Comparison of ENCODE assay signal across 19 cellular contexts in the genomic region with DNA sequence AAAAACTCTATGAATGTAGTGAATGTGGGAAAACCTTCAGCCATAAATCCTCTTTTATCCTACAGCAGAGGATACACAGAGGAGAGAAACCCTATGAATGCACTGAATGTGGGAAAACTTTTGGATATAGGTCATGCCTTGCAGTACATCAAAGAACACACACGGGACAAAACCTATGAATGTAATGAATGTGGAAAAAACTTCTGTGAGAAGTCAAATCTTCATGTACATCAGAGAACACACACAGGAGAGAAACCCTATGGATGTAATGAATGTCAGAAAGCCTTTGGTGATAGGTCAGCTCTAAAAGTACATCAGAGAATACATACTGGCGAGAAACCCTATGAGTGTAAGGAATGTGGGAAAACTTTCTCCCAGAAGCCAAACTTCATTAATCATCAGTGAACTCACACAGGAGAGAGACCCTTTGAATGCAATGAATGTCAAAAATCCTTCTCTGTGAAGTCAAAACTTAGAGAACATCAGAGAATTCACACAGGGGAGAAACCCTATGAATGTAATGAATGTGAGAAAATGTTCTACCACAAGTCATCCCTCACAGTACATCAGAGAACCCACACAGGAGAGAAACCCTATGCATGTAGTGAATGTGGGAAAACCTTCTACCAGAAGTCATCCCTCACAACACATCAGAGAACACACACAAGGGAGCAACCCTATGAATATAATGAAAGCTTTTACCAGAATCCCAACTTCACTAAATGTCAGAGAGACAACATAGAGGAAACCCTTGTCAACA. TPM values are rescaled to one million over a fixed set of nuclear protein-coding genes. Genes with fewer than 3 reads are reported as not detected.
DNase-seq lines count a peak whose midpoint lies in the region; ATAC-seq, FAIRE-seq and TF ChIP-seq lines count a peak whose summit lies in the region.
"Had no signal": no experiment of that assay in that cellular context is flagged by ENCODE, and none has a peak within 500 bp of the region (broad histone marks: within the 10 kb centered on the region; RNA-seq: fewer than 3 reads in every experiment).

No MANE protein-coding gene starts in this region.

- H3K27ac Mint-ChIP-seq in astrocyte (ENCODE audit: unreplicated experiment) (no peak overlapping the region), endothelial cell (ENCODE audit: unreplicated experiment) (no peak overlapping the region)
- H3K27ac Mint-ChIP-seq: CD4-positive, CD25-positive, alpha-beta regulatory T cell; CD8-positive, alpha-beta memory T cell; H9 had no signal

- H3K9me2 ChIP-seq in Karpas-422 (replicated peaks; ENCODE audit: insufficient read depth, low read length) = no peaks in the 10 kb centered on the region

- intact Hi-C loops in psoas muscle (cut with DNase I) = no loop called here

- no peaks in the 10 kb centered on the region for H4K20me1 ChIP-seq in Karpas-422 (ENCODE audit: insufficient read depth, low read depth, low read length)
- H4K20me1 ChIP-seq in astrocyte (ENCODE audit: insufficient read depth, low read length) = no peaks in the 10 kb centered on the region

- peaks cover 10% of the 10 kb centered on the region; the same call in 1 of the 2 replicates for H3K36me3 ChIP-seq in Karpas-422 (ENCODE audit: insufficient read depth, low read length)
- no peaks in the 10 kb centered on the region for H3K36me3 ChIP-seq in astrocyte (ENCODE audit: insufficient read depth, low read length)
- peaks cover 0 to 3% of the 10 kb centered on the region in 2 donors for H3K36me3 ChIP-seq in psoas muscle (ENCODE audit: insufficient read depth in 1 of 2, low read depth in 1 of 2)
- H3K36me3 ChIP-seq: BE2C had no signal

- in situ Hi-C loops in Caki2 (cut with HindIII; ENCODE audit: low pct_unique_long_range_greater_than_20kb, low sequenced_read_pairs) = no loop called here

- no peaks in the 10 kb centered on the region for H3K4me1 Mint-ChIP-seq in astrocyte (ENCODE audit: low read depth, unreplicated experiment)
- no peaks in the 10 kb centered on the region for H3K4me1 Mint-ChIP-seq in endothelial cell (ENCODE audit: unreplicated experiment)
- H3K4me1 Mint-ChIP-seq: CD4-positive, CD25-positive, alpha-beta regulatory T cell; CD8-positive, alpha-beta memory T cell; H9 had no signal

- 92 to 98% (median 96%) methylated on average over 2 of the region's 2 CpGs for WGBS in psoas muscle, 3 donors

- H3K9me3 ChIP-seq in Karpas-422 (ENCODE audit: low read length) (peaks cover 37% of the 10 kb centered on the region), astrocyte (ENCODE audit: insufficient read depth, low read depth, low read length) (peaks cover 30% of the 10 kb centered on the region), psoas muscle (peaks cover 29% of the 10 kb centered on the region)
- H3K9me3 ChIP-seq: BE2C had no signal

- H3K79me2 ChIP-seq in Karpas-422 (ENCODE audit: low read length) = no peaks in the 10 kb centered on the region
- no peaks in the 10 kb centered on the region for H3K79me2 ChIP-seq in astrocyte (ENCODE audit: insufficient read depth, low read length)

- H3K9ac ChIP-seq in Karpas-422 (ENCODE audit: low read length) (no peak overlapping the region), astrocyte (ENCODE audit: low read length) (no peak overlapping the region)
- H3K9ac ChIP-seq: KMS-11 had no signal

- peak; percentile 14 for DNase-seq in Caki2 (ENCODE audit: low read depth)
- DNase-seq in Karpas-422 = peak; percentile 43
- DNase-seq in astrocyte (ENCODE audit: low read depth) = no peak
- no peak for DNase-seq in endothelial cell (ENCODE audit: low spot score)
- no peak for DNase-seq in psoas muscle
- DNase-seq: ACHN; BE2C; C1 segment of cervical spinal cord; CD4-positive, CD25-positive, alpha-beta regulatory T cell; CD8-positive, alpha-beta memory T cell; COR-L47; GDM1; GOT3; H9 had no signal

- H3K27me3 ChIP-seq in Karpas-422 (ENCODE audit: low read length) = no peaks in the 10 kb centered on the region
- no peaks in the 10 kb centered on the region for H3K27me3 ChIP-seq in astrocyte (ENCODE audit: insufficient read depth, low read length)
- H3K27me3 ChIP-seq in psoas muscle (ENCODE audit: insufficient read depth in 3 of 3, low read length in 2 of 3) = no peaks in the 10 kb centered on the region
- H3K27me3 ChIP-seq: BE2C had no signal

- H3K27me3 Mint-ChIP-seq in astrocyte (ENCODE audit: low read depth, unreplicated experiment) (no peaks in the 10 kb centered on the region), endothelial cell (ENCODE audit: unreplicated experiment) (no peaks in the 10 kb centered on the region)
- H3K27me3 Mint-ChIP-seq: CD4-positive, CD25-positive, alpha-beta regulatory T cell; CD8-positive, alpha-beta memory T cell had no signal

- H3K36me3 Mint-ChIP-seq in astrocyte (ENCODE audit: low read depth, unreplicated experiment) (peaks cover 24% of the 10 kb centered on the region), endothelial cell (ENCODE audit: low read depth, unreplicated experiment) (peaks cover 12% of the 10 kb centered on the region)

- TF ChIP-seq CTCF in astrocyte (IDR thresholded peaks at IDR 0.05; ENCODE audit: insufficient read depth, low read depth, low read length) = no peak
- no peak for TF ChIP-seq CTCF in endothelial cell (IDR thresholded peaks at IDR 0.05; ENCODE audit: unreplicated experiment)
- TF ChIP-seq CTCF in psoas muscle (IDR thresholded peaks at IDR 0.05) = no peak

- FAIRE-seq in astrocyte (lab: Jason Lieb, UNC) = peak; percentile 63
- FAIRE-seq: D721Med, GM12892, GM18507 had no signal

- no peak overlapping the region for H3K27ac ChIP-seq in Karpas-422 (ENCODE audit: low read length)
- H3K27ac ChIP-seq in astrocyte (ENCODE audit: low read depth, low read length) = no peak overlapping the region
- H3K27ac ChIP-seq in psoas muscle = no peak overlapping the region
- H3K27ac ChIP-seq: KMS-11 had no signal

- H3K4me3 Mint-ChIP-seq in astrocyte (ENCODE audit: unreplicated experiment) (no peak overlapping the region), endothelial cell (ENCODE audit: unreplicated experiment) (no peak overlapping the region)
- H3K4me3 Mint-ChIP-seq: CD4-positive, CD25-positive, alpha-beta regulatory T cell; CD8-positive, alpha-beta memory T cell; H9 had no signal

- H2AFZ ChIP-seq in Karpas-422 (ENCODE audit: low read length) (no peak overlapping the region), astrocyte (ENCODE audit: low read depth, low read length) (no peak overlapping the region)

- H3K4me2 ChIP-seq in Karpas-422 (ENCODE audit: low read depth, low read length, poor library complexity, severe bottlenecking) = no peak overlapping the region
- no peak overlapping the region for H3K4me2 ChIP-seq in astrocyte (ENCODE audit: low read length)
- H3K4me2 ChIP-seq: KMS-11 had no signal

- H3K4me1 ChIP-seq in Karpas-422 (ENCODE audit: low read length) = no peaks in the 10 kb centered on the region
- H3K4me1 ChIP-seq in astrocyte (ENCODE audit: insufficient read depth, low read length) = no peaks in the 10 kb centered on the region
- H3K4me1 ChIP-seq in psoas muscle = no peaks in the 10 kb centered on the region
- H3K4me1 ChIP-seq: BE2C had no signal

- ATAC-seq in HG02798 (IDR thresholded peaks at IDR 0.05; ENCODE audit: poor library complexity, unreplicated experiment) (no peak), psoas muscle (no peak)

- peaks cover 41% of the 10 kb centered on the region for H3K9me3 Mint-ChIP-seq in astrocyte (ENCODE audit: unreplicated experiment)
- H3K9me3 Mint-ChIP-seq in endothelial cell (ENCODE audit: unreplicated experiment) = peaks cover 12% of the 10 kb centered on the region

- H3K4me3 ChIP-seq in Karpas-422 (ENCODE audit: low read length) (no peak overlapping the region), astrocyte (ENCODE audit: insufficient read depth, low read depth, low read length) (no peak overlapping the region), psoas muscle (no peak overlapping the region)

RNA-seq across cellular contexts. Expression of a gene that starts 45.6 kb away (rescaled TPM):
- 6.0 and 7.1 TPM in 2 replicates for total RNA-seq in Caki2 (2014; rRNA removed; shearing (Covaris generic); ENCODE audit: low replicate concordance)
- total RNA-seq in Karpas-422 (2014; rRNA removed; shearing (Covaris generic); ENCODE audit: low replicate concordance) = 11.5 and 11.8 TPM in 2 replicates
- total RNA-seq in astrocyte (2.6 and 2.8 TPM in 2 replicates), endothelial cell (ENCODE audit: unreplicated experiment) (3.3 TPM), psoas muscle (1 to 10 TPM; 1.2 to 2.1 (median 1.5) TPM)
- 1 to 10 TPM; 2.0 to 9.8 (median 2.5) TPM for polyA plus RNA-seq in psoas muscle

Comparison
In these comparisons a context has a peak if more than half of its experiments do, and no peak if none do; other contexts are left out.
1. DNase-seq: peak in Caki2 (single experiment) and Karpas-422 (single experiment); none in astrocyte (single experiment), endothelial cell (single experiment) and psoas muscle (0 of 2).